ENCODE assay signal across 1 cellular context in the genomic region with DNA sequence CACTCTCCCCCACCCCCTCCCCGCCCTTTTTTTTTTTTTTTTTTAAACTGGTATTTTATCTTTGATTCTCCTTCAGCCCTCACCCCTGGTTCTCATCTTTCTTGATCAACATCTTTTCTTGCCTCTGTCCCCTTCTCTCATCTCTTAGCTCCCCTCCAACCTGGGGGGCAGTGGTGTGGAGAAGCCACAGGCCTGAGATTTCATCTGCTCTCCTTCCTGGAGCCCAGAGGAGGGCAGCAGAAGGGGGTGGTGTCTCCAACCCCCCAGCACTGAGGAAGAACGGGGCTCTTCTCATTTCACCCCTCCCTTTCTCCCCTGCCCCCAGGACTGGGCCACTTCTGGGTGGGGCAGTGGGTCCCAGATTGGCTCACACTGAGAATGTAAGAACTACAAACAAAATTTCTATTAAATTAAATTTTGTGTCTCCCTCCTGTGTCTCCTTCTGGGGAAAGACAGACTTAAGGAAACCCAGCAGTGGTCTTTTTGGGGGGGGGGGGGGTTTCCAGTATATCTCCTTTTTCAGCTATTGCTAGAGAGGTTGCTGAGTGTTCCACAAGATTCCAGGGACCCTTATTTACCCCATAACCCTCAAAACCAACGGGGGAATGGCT.
TF ChIP-seq lines count a peak whose summit lies in the region.

No MANE protein-coding gene starts in this region.

TF ChIP-seq in GM12878, 131 proteins besides CTCF, POLR2A, EP300 and RAD21:
- TF ChIP-seq SREBF2 (IDR thresholded peaks at IDR 0.05; ENCODE audit: low read length) = no peak
- TF ChIP-seq TBL1XR1 (IDR thresholded peaks at IDR 0.05; ENCODE audit: low read depth, low read length) = no peak
- TF ChIP-seq ASH2L (IDR thresholded peaks at IDR 0.05; ENCODE audit: borderline replicate concordance, low read depth) = no peak
- TF ChIP-seq TARDBP (IDR thresholded peaks at IDR 0.05; ENCODE audit: borderline replicate concordance) = no peak
- TF ChIP-seq CHD1 (IDR thresholded peaks at IDR 0.05; ENCODE audit: low read depth, low read length) = no peak
- no peak for TF ChIP-seq IKZF1 (conservative IDR thresholded peaks at IDR 0.05)
